Comparison of ENCODE assay signal across 29 cellular contexts in the genomic region with DNA sequence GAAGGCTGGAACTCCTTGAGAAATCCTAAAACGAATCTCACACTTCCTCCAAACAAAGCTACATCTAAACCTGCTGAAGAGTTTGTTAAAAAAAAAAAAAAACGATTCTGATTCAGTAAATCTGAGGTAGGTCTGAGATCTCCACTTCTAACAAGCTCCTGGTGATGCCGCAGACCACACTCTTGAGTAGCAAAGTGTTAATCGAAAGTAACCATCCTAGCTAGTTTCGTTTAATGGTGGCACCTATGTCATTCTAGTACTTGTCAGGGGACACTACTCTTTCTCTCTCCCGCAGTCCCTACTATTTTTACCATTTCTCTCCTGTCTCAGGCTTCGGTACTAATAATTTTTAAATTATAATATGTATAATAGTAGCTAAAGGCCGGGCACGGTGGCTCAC. TPM values are rescaled to one million over a fixed set of nuclear protein-coding genes. Genes with fewer than 3 reads are reported as not detected.
DNase-seq lines count a peak whose midpoint lies in the region; ATAC-seq and TF ChIP-seq lines count a peak whose summit lies in the region.
"Had no signal": no experiment of that assay in that cellular context is flagged by ENCODE, and none has a peak within 500 bp of the region (broad histone marks: within the 10 kb centered on the region; RNA-seq: fewer than 3 reads in every experiment).

No MANE protein-coding gene starts in this region.

- H3K27ac ChIP-seq in VCaP, result peak overlapping the region; percentile 89; the same call in 1 of the 2 replicates
- H3K27ac ChIP-seq: uterus had no signal

- TF ChIP-seq CTCF in VCaP (conservative IDR thresholded peaks at IDR 0.05) (no peak), endothelial cell (IDR thresholded peaks at IDR 0.05; ENCODE audit: unreplicated experiment) (no peak)

- H3K27me3 Mint-ChIP-seq in endothelial cell (ENCODE audit: unreplicated experiment), result peaks cover 4% of the 10 kb centered on the region
- H3K27me3 Mint-ChIP-seq: activated B cell treated with CpG ODN at 0.5 μM for 24 hours; activated T-cell treated with anti-CD3 and anti-CD28 coated beads, Interleukin-2, amount 50 U/mL, for 24 hours had no signal

- no peak overlapping the region for H3K4me3 Mint-ChIP-seq in stimulated activated effector memory CD8-positive, alpha-beta T cell treated with anti-CD3 and anti-CD28 coated beads, Interleukin-12 subunit alpha, Interleukin-12 subunit beta, amount 100 ng/mL, for 72 hours
- no peak overlapping the region for H3K4me3 Mint-ChIP-seq in endothelial cell (ENCODE audit: unreplicated experiment)

- peaks cover 47% of the 10 kb centered on the region for H3K4me1 Mint-ChIP-seq in stimulated activated effector memory CD8-positive, alpha-beta T cell treated with anti-CD3 and anti-CD28 coated beads, Interleukin-12 subunit alpha, Interleukin-12 subunit beta, amount 100 ng/mL, for 72 hours
- peaks cover 7% of the 10 kb centered on the region for H3K4me1 Mint-ChIP-seq in endothelial cell (ENCODE audit: unreplicated experiment)

- H3K27ac Mint-ChIP-seq in stimulated activated effector memory CD8-positive, alpha-beta T cell treated with anti-CD3 and anti-CD28 coated beads, Interleukin-12 subunit alpha, Interleukin-12 subunit beta, amount 100 ng/mL, for 72 hours, result no peak overlapping the region
- H3K27ac Mint-ChIP-seq in endothelial cell (ENCODE audit: unreplicated experiment), result no peak overlapping the region
- H3K27ac Mint-ChIP-seq: activated naive CD4-positive, alpha-beta T cell treated with anti-CD3 and anti-CD28 coated beads for 36 hours had no signal

- peaks cover 22% of the 10 kb centered on the region for H3K36me3 Mint-ChIP-seq in stimulated activated effector memory CD8-positive, alpha-beta T cell treated with anti-CD3 and anti-CD28 coated beads, Interleukin-12 subunit alpha, Interleukin-12 subunit beta, amount 100 ng/mL, for 72 hours
- H3K36me3 Mint-ChIP-seq in endothelial cell (ENCODE audit: low read depth, unreplicated experiment), result no peaks in the 10 kb centered on the region

- ATAC-seq in HG02798 (IDR thresholded peaks at IDR 0.05; ENCODE audit: poor library complexity, unreplicated experiment) (peak; percentile 39), GM21717 (IDR thresholded peaks at IDR 0.05; ENCODE audit: unreplicated experiment) (no peak)
- peak; percentile 78 for ATAC-seq in stimulated activated effector memory CD8-positive, alpha-beta T cell treated with anti-CD3 and anti-CD28 coated beads, Interleukin-12 subunit alpha, Interleukin-12 subunit beta, amount 100 ng/mL, for 72 hours
- ATAC-seq: left colon had no signal

- H3K9me3 Mint-ChIP-seq in stimulated activated effector memory CD8-positive, alpha-beta T cell treated with anti-CD3 and anti-CD28 coated beads, Interleukin-12 subunit alpha, Interleukin-12 subunit beta, amount 100 ng/mL, for 72 hours, result no peaks in the 10 kb centered on the region
- H3K9me3 Mint-ChIP-seq in endothelial cell (ENCODE audit: unreplicated experiment), result no peaks in the 10 kb centered on the region
- H3K9me3 Mint-ChIP-seq: activated B cell treated with CpG ODN at 0.5 μM for 24 hours; activated naive CD4-positive, alpha-beta T cell treated with anti-CD3 and anti-CD28 coated beads for 36 hours; activated T-cell treated with anti-CD3 and anti-CD28 coated beads, Interleukin-2, amount 50 U/mL, for 24 hours had no signal

- peak; percentile 22 for DNase-seq in activated naive CD4-positive, alpha-beta T cell treated with Interleukin-2 at 50 U/mL for 16 hours
- DNase-seq in activated naive CD4-positive, alpha-beta T cell treated with anti-CD3 and anti-CD28 coated beads, Interleukin-2, amount 50 U/mL, for 16 hours, result no peak
- DNase-seq in stimulated activated effector memory CD8-positive, alpha-beta T cell treated with anti-CD3 and anti-CD28 coated beads, Interleukin-12 subunit alpha, Interleukin-12 subunit beta, amount 100 ng/mL, for 72 hours (ENCODE audit: low spot score in 2 of 2), result peak in 1 of 2 donors; percentile 57
- DNase-seq in endothelial cell (ENCODE audit: low spot score) (no peak), LoVo (ENCODE audit: low spot score) (no peak)
- DNase-seq: activated B cell treated with CpG ODN at 0.5 μM for 24 hours; activated CD4-positive, alpha-beta T cell treated with anti-CD3 and anti-CD28 coated beads, Interleukin-2, amount 50 U/mL, for 48 hours; activated naive CD4-positive, alpha-beta T cell treated with anti-CD3 and anti-CD28 coated beads for 36 hours; activated T-cell treated with anti-CD3 and anti-CD28 coated beads, Interleukin-2, amount 50 U/mL, for 24 hours; AML-193; amniotic stem cell; colonic mucosa; DMS79 treated with DMSO at 0.1 percent for 48 hours; effector memory CD4-positive, alpha-beta T cell; foreskin melanocyte; mesenchymal stem cell; NCI-H1092 treated with DMSO at 0.1 percent for 48 hours; NCI-H2029; NCI-H2227 treated with DMSO at 0.1 percent for 48 hours; NCI-H774; OCI-M1; SHP77; small intestine; T1000; uterus had no signal

RNA-seq across cellular contexts. Expression of gene CLCC1, which starts 2.1 kb away (rescaled TPM):
- total RNA-seq in endothelial cell (ENCODE audit: unreplicated experiment), result 28.2 TPM
